In genomic region chr17:80678621-80679020, GRCh38 we compare ENCODE assay signal across 9 cellular contexts.
A peak's percentile ranks its signal among the peaks of the same experiment; 100 is the strongest.
DNase-seq lines count a peak whose midpoint lies in the region; ATAC-seq and TF ChIP-seq lines count a peak whose summit lies in the region.
"Had no signal": no experiment of that assay in that cellular context is flagged by ENCODE, and none has a peak within 500 bp of the region (broad histone marks: within the 10 kb centered on the region; RNA-seq: fewer than 3 reads in every experiment).

No MANE protein-coding gene starts in this region.

- H2AFZ ChIP-seq in OCI-LY7 (ENCODE audit: low read length): no peak overlapping the region

- no TSS peak for BruUV-seq in OCI-LY7 (replicated peaks; lab: Mats Ljungman, UMichigan)

- POLR2A ChIA-PET in OCI-LY7 (lab: Charles Lee): no interaction called here

- H3K4me3 ChIP-seq in HUES48 (ENCODE audit: low read depth, low read length) (no peak overlapping the region), OCI-LY7 (ENCODE audit: low read depth, low read length, poor library complexity, severe bottlenecking) (no peak overlapping the region)

- CTCF ChIA-PET in OCI-LY7 (lab: Charles Lee; ENCODE audit: unreplicated experiment): no interaction called here

- no peak for ATAC-seq in GM19395 (IDR thresholded peaks at IDR 0.05; ENCODE audit: unreplicated experiment)
- ATAC-seq in HG03039 (IDR thresholded peaks at IDR 0.05; ENCODE audit: unreplicated experiment): no peak
- ATAC-seq in GM21825 (IDR thresholded peaks at IDR 0.05; ENCODE audit: unreplicated experiment): no peak
- ATAC-seq: Panc1 had no signal

- intact Hi-C loops in OCI-LY7 (cut with micrococcal nuclease; ENCODE audit: unreplicated experiment): no loop called here

- no peak for TF ChIP-seq CTCF in OCI-LY7 (conservative IDR thresholded peaks at IDR 0.05; ENCODE audit: low read length)

- peaks cover 6% of the 10 kb centered on the region for H4K20me1 ChIP-seq in OCI-LY7 (ENCODE audit: insufficient read depth, low read length)

- H3K36me3 ChIP-seq in HUES48 (ENCODE audit: control insufficient read depth, insufficient read depth, low read length): no peaks in the 10 kb centered on the region
- H3K36me3 ChIP-seq in OCI-LY7 (ENCODE audit: insufficient read depth, low read length): peaks cover 1% of the 10 kb centered on the region; the same call in 1 of the 2 replicates

- H3K9ac ChIP-seq in HUES48 (ENCODE audit: low read depth, low read length): no peak overlapping the region

- H3K4me1 ChIP-seq in HUES48 (ENCODE audit: control insufficient read depth, insufficient read depth, low read length): peaks cover 10% of the 10 kb centered on the region; the same call in 1 of the 2 replicates
- peaks cover 4% of the 10 kb centered on the region for H3K4me1 ChIP-seq in OCI-LY7 (ENCODE audit: insufficient read depth, low read length, poor library complexity, severe bottlenecking)

- H3K9me3 ChIP-seq in HUES48 (ENCODE audit: control insufficient read depth, insufficient read depth, low read length): no peaks in the 10 kb centered on the region
- H3K9me3 ChIP-seq in OCI-LY7 (ENCODE audit: low read length): no peaks in the 10 kb centered on the region

- peak; percentile 36 for DNase-seq in AG08395 (ENCODE audit: low spot score)
- DNase-seq in activated effector memory CD4-positive, alpha-beta T cell treated with Interleukin-2 at 50 U/mL for 16 hours: peak; percentile 16
- peak; percentile 42 for DNase-seq in medulla oblongata (ENCODE audit: extremely low spot score)
- no peak for DNase-seq in OCI-LY7 (ENCODE audit: low spot score)

- H3K27me3 ChIP-seq in HUES48 (ENCODE audit: control insufficient read depth, insufficient read depth, low read length): no peaks in the 10 kb centered on the region

- H3K4me2 ChIP-seq in OCI-LY7 (ENCODE audit: low read length): no peak overlapping the region

- no peaks in the 10 kb centered on the region for H3K9me2 ChIP-seq in OCI-LY7 (ENCODE audit: insufficient read depth, low read length)

- H3K79me2 ChIP-seq in OCI-LY7 (ENCODE audit: insufficient read depth, low read depth, low read length): peaks cover 11% of the 10 kb centered on the region; the same call in 1 of the 2 replicates

- H3K27ac ChIP-seq in HUES48 (ENCODE audit: low read depth, low read length) (peak overlapping the region; percentile 25), OCI-LY7 (ENCODE audit: low read depth, low read length, poor library complexity, severe bottlenecking) (no peak overlapping the region)
